19 cellular contexts compared by ENCODE assay signal in genomic region chr18:55048892-55049291, GRCh38.
DNase-seq lines count a peak whose midpoint lies in the region; ATAC-seq and TF ChIP-seq lines count a peak whose summit lies in the region.
"Had no signal": no experiment of that assay in that cellular context is flagged by ENCODE, and none has a peak within 500 bp of the region (broad histone marks: within the 10 kb centered on the region; RNA-seq: fewer than 3 reads in every experiment).

No MANE protein-coding gene starts in this region.

- H2BK5ac ChIP-seq in IMR-90 (ENCODE audit: low read depth, low read length, poor library complexity, severe bottlenecking): no peak overlapping the region

- H3K4me1 ChIP-seq in IMR-90 (ENCODE audit: control insufficient read depth, insufficient read depth, low read length) (no peaks in the 10 kb centered on the region), adipocyte (ENCODE audit: control insufficient read depth, insufficient read depth, low read length) (no peaks in the 10 kb centered on the region), foreskin keratinocyte (no peaks in the 10 kb centered on the region), BE2C (no peaks in the 10 kb centered on the region)

- WGBS in IMR-90 (ENCODE audit: extremely low coverage in 2 of 2, insufficient read length in 1 of 2), 2 experiments: 20% methylated on average over 1 of the region's 3 CpGs; no CpG with 5 or more reads in 1 of the 2 experiments

- no peaks in the 10 kb centered on the region for H4K20me1 ChIP-seq in IMR-90 (ENCODE audit: insufficient read depth, low read length)

- H3K27ac ChIP-seq in IMR-90 (ENCODE audit: insufficient read depth, low read length) (no peak overlapping the region), foreskin keratinocyte (no peak overlapping the region)
- H3K27ac ChIP-seq: KMS-11 had no signal

- in situ Hi-C loops in IMR-90 (cut with MboI; ENCODE audit: low sequenced_read_pairs): no loop called here

- no peak for TF ChIP-seq RAD21 in IMR-90 (IDR thresholded peaks at IDR 0.05; ENCODE audit: low read length)

- H3K9me1 ChIP-seq in IMR-90 (ENCODE audit: insufficient read depth, low read length): no peaks in the 10 kb centered on the region; the same call in 1 of the 2 replicates

- no peak overlapping the region for H2AK5ac ChIP-seq in IMR-90 (ENCODE audit: low read depth, low read length)

- H3K27me3 ChIP-seq in IMR-90 (ENCODE audit: control insufficient read depth, insufficient read depth, low read length): no peaks in the 10 kb centered on the region; the same call in 1 of the 2 replicates
- no peaks in the 10 kb centered on the region for H3K27me3 ChIP-seq in adipocyte (replicated peaks; ENCODE audit: control insufficient read depth, insufficient read depth, low read length)
- H3K27me3 ChIP-seq in foreskin keratinocyte: peaks cover 5% of the 10 kb centered on the region
- H3K27me3 ChIP-seq in BE2C: no peaks in the 10 kb centered on the region

- H3K56ac ChIP-seq in IMR-90 (ENCODE audit: extremely low read depth, insufficient read depth, low read length): no peak overlapping the region

- CTCF ChIA-PET in IMR-90 (lab: Yijun Ruan, JAX): no interaction called here

- TF ChIP-seq POLR2A in IMR-90 (IDR thresholded peaks at IDR 0.05; ENCODE audit: low read depth, low read length): no peak

- no peak overlapping the region for H3K4ac ChIP-seq in IMR-90 (ENCODE audit: low read depth, low read length)

- no peaks in the 10 kb centered on the region for H3K79me1 ChIP-seq in IMR-90 (ENCODE audit: low read depth in 1 of 2, low read length in 2 of 2)

- H4K5ac ChIP-seq in IMR-90 (ENCODE audit: low read depth, low read length): no peak overlapping the region

- H3K4me2 ChIP-seq in IMR-90 (ENCODE audit: low read depth, low read length): no peak overlapping the region
- H3K4me2 ChIP-seq: KMS-11 had no signal

- POLR2A ChIA-PET in IMR-90 (lab: Charles Lee; ENCODE audit: unreplicated experiment): no interaction called here

- dilution Hi-C loops in IMR-90 (cut with HindIII; ENCODE audit: low sequenced_read_pairs, unreplicated experiment): no loop called here

- intact Hi-C loops in IMR-90 (cut with micrococcal nuclease): no loop called here

- H3K36me3 ChIP-seq in IMR-90 (ENCODE audit: control insufficient read depth, insufficient read depth, low read length): no peaks in the 10 kb centered on the region
- H3K36me3 ChIP-seq in adipocyte (ENCODE audit: control insufficient read depth, insufficient read depth, low read length, severe bottlenecking): no peaks in the 10 kb centered on the region
- no peaks in the 10 kb centered on the region for H3K36me3 ChIP-seq in BE2C

- H2AK9ac ChIP-seq in IMR-90 (replicated peaks; ENCODE audit: low read depth, low read length, poor library complexity): no peak overlapping the region

- H3K14ac ChIP-seq in IMR-90 (replicated peaks; ENCODE audit: low read depth, low read length): no peak overlapping the region

- H2AFZ ChIP-seq in IMR-90 (replicated peaks; ENCODE audit: low read length, poor library complexity): no peak overlapping the region

- no peak overlapping the region for H4K91ac ChIP-seq in IMR-90 (ENCODE audit: insufficient read depth, low read depth, low read length)

- H3K9ac ChIP-seq in IMR-90 (ENCODE audit: low read depth, low read length): no peak overlapping the region
- H3K9ac ChIP-seq in adipocyte (ENCODE audit: low read length): no peak overlapping the region
- H3K9ac ChIP-seq: KMS-11 had no signal

- H3K9me3 ChIP-seq in IMR-90 (ENCODE audit: control insufficient read depth, insufficient read depth, low read length) (no peaks in the 10 kb centered on the region), adipocyte (ENCODE audit: control insufficient read depth, low read length) (no peaks in the 10 kb centered on the region), BE2C (no peaks in the 10 kb centered on the region)

- DNase-seq in AG10803 (ENCODE audit: low read depth) (peak; percentile 55), IMR-90 (peak; percentile 65), adipocyte (ENCODE audit: low read depth) (peak; percentile 11), foreskin keratinocyte (peak in 1 of 2 donors; percentile 32), OCI-M1 (lab: John Stamatoyannopoulos, UW) (no peak), DMS153 (lab: John Stamatoyannopoulos, UW) (no peak), BE2C (no peak), T-helper 2 cell (no peak)
- DNase-seq: activated CD8-positive, alpha-beta memory T cell treated with anti-CD3 and anti-CD28 coated beads, Interleukin-2, amount 50 U/mL, for 48 hours; activated naive CD4-positive, alpha-beta T cell treated with Interleukin-2 at 50 U/mL for 16 hours; H9; islet precursor cell; midbrain; NCI-H146; NCI-H510A; stimulated activated CD4-positive, alpha-beta T cell treated with anti-CD3 and anti-CD28 coated beads, Interleukin-4, amount 100 ng/mL, for 1 hour; T-cell had no signal

- H2BK20ac ChIP-seq in IMR-90 (ENCODE audit: low read depth, low read length): no peak overlapping the region

- H2BK120ac ChIP-seq in IMR-90 (ENCODE audit: low read depth, low read length): no peak overlapping the region

- no TSS peak for BruUV-seq in IMR-90 (replicated peaks; lab: Mats Ljungman, UMichigan)

- H3K18ac ChIP-seq in IMR-90 (ENCODE audit: low read depth, low read length): no peak overlapping the region

- peak; percentile 46 for ATAC-seq in IMR-90 (ENCODE audit: low read depth)
- ATAC-seq in foreskin keratinocyte: peak; percentile 85
- ATAC-seq: Panc1, T-cell had no signal

- H3K4me3 ChIP-seq in AG10803 (ENCODE audit: low read length): no peak overlapping the region
- H3K4me3 ChIP-seq in IMR-90 (ENCODE audit: insufficient read depth, low read depth, low read length): no peak overlapping the region
- H3K4me3 ChIP-seq in adipocyte (ENCODE audit: low read length): no peak overlapping the region
- no peak overlapping the region for H3K4me3 ChIP-seq in BE2C (ENCODE audit: low read depth, low read length)

- H4K8ac ChIP-seq in IMR-90 (ENCODE audit: low read depth in 2 of 2, low read length in 2 of 2): no peak overlapping the region

- TF ChIP-seq CTCF in AG10803 (conservative IDR thresholded peaks at IDR 0.05; ENCODE audit: low read length): no peak
- no peak for TF ChIP-seq CTCF in IMR-90 (conservative IDR thresholded peaks at IDR 0.05; ENCODE audit: low read depth, low read length)
- TF ChIP-seq CTCF in foreskin keratinocyte (conservative IDR thresholded peaks at IDR 0.05): no peak
- TF ChIP-seq CTCF in BE2C (IDR thresholded peaks at IDR 0.05; ENCODE audit: low read depth, low read length): no peak

- H2BK15ac ChIP-seq in IMR-90 (ENCODE audit: low read depth, low read length): no peak overlapping the region

- no peak overlapping the region for H3K23ac ChIP-seq in IMR-90 (ENCODE audit: low read depth, low read length)

TF ChIP-seq in IMR-90, 13 proteins besides CTCF, POLR2A, EP300 and RAD21:
- no peak for TF ChIP-seq MXI1 (IDR thresholded peaks at IDR 0.05; ENCODE audit: borderline replicate concordance, low read depth, low read length)
- no peak for TF ChIP-seq BHLHE40 (IDR thresholded peaks at IDR 0.05; ENCODE audit: low read depth, low read length)
- TF ChIP-seq CHD1 (IDR thresholded peaks at IDR 0.05; ENCODE audit: low read depth, low read length): no peak
- TF ChIP-seq USF2 (IDR thresholded peaks at IDR 0.05; ENCODE audit: low read depth, low read length): no peak
- no peak for TF ChIP-seq RFX5 (IDR thresholded peaks at IDR 0.05; ENCODE audit: low read depth, low read length)
- TF ChIP-seq MAZ (IDR thresholded peaks at IDR 0.05; ENCODE audit: borderline replicate concordance, low read depth, low read length): no peak
- TF ChIP-seq MAFK (IDR thresholded peaks at IDR 0.05; ENCODE audit: low read depth, low read length): no peak
- TF ChIP-seq CEBPB (IDR thresholded peaks at IDR 0.05; ENCODE audit: low read depth, low read length): no peak
- TF ChIP-seq SMC3 (IDR thresholded peaks at IDR 0.05; ENCODE audit: low read depth, low read length): no peak
- TF ChIP-seq, protein P1, sequence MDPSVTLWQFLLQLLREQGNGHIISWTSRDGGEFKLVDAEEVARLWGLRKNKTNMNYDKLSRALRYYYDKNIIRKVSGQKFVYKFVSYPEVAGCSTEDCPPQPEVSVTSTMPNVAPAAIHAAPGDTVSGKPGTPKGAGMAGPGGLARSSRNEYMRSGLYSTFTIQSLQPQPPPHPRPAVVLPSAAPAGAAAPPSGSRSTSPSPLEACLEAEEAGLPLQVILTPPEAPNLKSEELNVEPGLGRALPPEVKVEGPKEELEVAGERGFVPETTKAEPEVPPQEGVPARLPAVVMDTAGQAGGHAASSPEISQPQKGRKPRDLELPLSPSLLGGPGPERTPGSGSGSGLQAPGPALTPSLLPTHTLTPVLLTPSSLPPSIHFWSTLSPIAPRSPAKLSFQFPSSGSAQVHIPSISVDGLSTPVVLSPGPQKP (IDR thresholded peaks at IDR 0.05; ENCODE audit: borderline replicate concordance, low read depth, low read length): no peak
- TF ChIP-seq NFE2L2 (IDR thresholded peaks at IDR 0.05; ENCODE audit: low read depth, low read length): peak; percentile 44; the same call in 1 of the 2 replicates
- peak; percentile 81 for TF ChIP-seq FOS (IDR thresholded peaks at IDR 0.05; ENCODE audit: low read depth, low read length)
- TF ChIP-seq RCOR1 (IDR thresholded peaks at IDR 0.05; ENCODE audit: insufficient replicate concordance, low read length): no peak

Comparison
In these comparisons a context has a peak if more than half of its experiments do, and no peak if none do; other contexts are left out.
1. DNase-seq: peak in AG10803 (single experiment), IMR-90 (single experiment) and adipocyte (single experiment); none in OCI-M1 (single experiment), DMS153 (single experiment), BE2C (single experiment) and T-helper 2 cell (0 of 5).